20 cellular contexts compared by ENCODE assay signal in genomic region chr5:58934629-58935097, GRCh38.
DNase-seq lines count a peak whose midpoint lies in the region; ATAC-seq, FAIRE-seq and TF ChIP-seq lines count a peak whose summit lies in the region.
"Had no signal": no experiment of that assay in that cellular context is flagged by ENCODE, and none has a peak within 500 bp of the region (broad histone marks: within the 10 kb centered on the region; RNA-seq: fewer than 3 reads in every experiment).

No MANE protein-coding gene starts in this region.

- H3K4me3 ChIP-seq in GM12878 (no peak overlapping the region), neuron (ENCODE audit: low read length) (no peak overlapping the region)
- H3K4me3 ChIP-seq: ascending aorta, GM23338, Peyer's patch, right atrium auricular region, upper lobe of right lung had no signal

- H3K9me3 ChIP-seq in GM12878 (replicated peaks; ENCODE audit: control insufficient read depth, insufficient read depth, low read length) (no peaks in the 10 kb centered on the region), neuron (ENCODE audit: low read length) (no peaks in the 10 kb centered on the region)
- H3K9me3 ChIP-seq: ascending aorta, Peyer's patch, right atrium auricular region, upper lobe of right lung had no signal

- no peak for FAIRE-seq in GM12878 (lab: Jason Lieb, UNC)
- FAIRE-seq: TTC549 had no signal

- H3K79me2 ChIP-seq in GM12878 (ENCODE audit: control insufficient read depth, insufficient read depth, low read length): no peaks in the 10 kb centered on the region

- peaks cover 1% of the 10 kb centered on the region for H3K27me3 Mint-ChIP-seq in activated T-cell treated with anti-CD3 and anti-CD28 coated beads, Interleukin-2, amount 50 U/mL, for 4 hours (ENCODE audit: low read depth)

- no peak for TF ChIP-seq CTCF in GM12878 (IDR thresholded peaks at IDR 0.05 in 2 of 3, conservative IDR thresholded peaks at IDR 0.05 in 1 of 3; ENCODE audit: control insufficient read depth in 2 of 3, extremely low read depth in 1 of 3, insufficient read depth in 1 of 3, low read depth in 3 of 3, low read length in 3 of 3)

- H4K20me1 ChIP-seq in GM12878 (ENCODE audit: control insufficient read depth, insufficient read depth): no peaks in the 10 kb centered on the region

- H3K9ac ChIP-seq in GM12878 (ENCODE audit: control insufficient read depth, insufficient read depth, low read length): no peak overlapping the region

- intact Hi-C loops in GM12878 (cut with micrococcal nuclease; ENCODE audit: unreplicated experiment): no loop called here

- SMC1A ChIA-PET in GM12878 (lab: Charles Lee; ENCODE audit: uncharacterized antibody, unreplicated experiment): no interaction called here

- BruUV-seq in GM12878 (replicated peaks; lab: Mats Ljungman, UMichigan): no TSS peak

- H3K36me3 Mint-ChIP-seq in activated T-cell treated with anti-CD3 and anti-CD28 coated beads, Interleukin-2, amount 50 U/mL, for 4 hours (ENCODE audit: insufficient read depth): no peaks in the 10 kb centered on the region

- POLR2A ChIA-PET in GM12878 (lab: Charles Lee): interaction anchor here (0.8 kb wide), 1 partner anchor 32 kb away, joined by 3 read pairs; no protein-coding TSS in a partner anchor

- peaks cover 24% of the 10 kb centered on the region for H3K4me1 Mint-ChIP-seq in activated T-cell treated with anti-CD3 and anti-CD28 coated beads, Interleukin-2, amount 50 U/mL, for 4 hours (ENCODE audit: low read depth)
- H3K4me1 Mint-ChIP-seq: GM23338 had no signal

- ATAC-seq in activated T-cell treated with anti-CD3 and anti-CD28 coated beads, Interleukin-2, amount 50 U/mL, for 4 hours: no peak
- ATAC-seq in GM12878 (no peak), HG03025 (IDR thresholded peaks at IDR 0.05; ENCODE audit: low FRiP score, unreplicated experiment) (no peak), HG03280 (IDR thresholded peaks at IDR 0.05; ENCODE audit: unreplicated experiment) (no peak)
- ATAC-seq: foreskin keratinocyte, GM23338, upper lobe of right lung had no signal

- DNase-seq in activated T-cell treated with anti-CD3 and anti-CD28 coated beads, Interleukin-2, amount 50 U/mL, for 4 hours: no peak
- no peak for DNase-seq in activated T-cell treated with anti-CD3 and anti-CD28 coated beads, Interleukin-2, amount 50 U/mL, for 48 hours
- DNase-seq in HT1080 (ENCODE audit: low read depth) (peak; percentile 25), GM12878 (ENCODE audit: low read depth, low spot score) (no peak)
- DNase-seq in stimulated activated CD8-positive, alpha-beta memory T cell treated with anti-CD3 and anti-CD28 coated beads, Interleukin-4, amount 100 ng/mL, for 48 hours: no peak
- DNase-seq: EL, foreskin keratinocyte, NCI-H1436, occipital lobe, Peyer's patch, upper lobe of right lung had no signal

- CTCF ChIA-PET in GM12878 (lab: Yijun Ruan, JAX): interaction anchor here (1.4 to 1.6 kb wide), 2 partner anchors 40 to 48 kb away, joined by 3 read pairs; no protein-coding TSS in a partner anchor

- peak overlapping the region; percentile 1 for H3K4me3 Mint-ChIP-seq in activated T-cell treated with anti-CD3 and anti-CD28 coated beads, Interleukin-2, amount 50 U/mL, for 4 hours
- H3K4me3 Mint-ChIP-seq: GM23338; stimulated activated naive CD8-positive, alpha-beta T cell treated with anti-CD3 and anti-CD28 coated beads, Interleukin-15, Interleukin-2, amounts not matched to agents 100 ng/mL and 50 ng/mL, for 24 hours had no signal

- in situ Hi-C loops in GM12878 (cut with MboI): no loop called here

- H3K27me3 ChIP-seq in GM12878 (replicated peaks in 1 of 2; ENCODE audit: control insufficient read depth in 2 of 2, insufficient read depth in 2 of 2, low read length in 1 of 2) (no peaks in the 10 kb centered on the region), neuron (ENCODE audit: insufficient read depth, low read length) (no peaks in the 10 kb centered on the region)
- H3K27me3 ChIP-seq: ascending aorta, foreskin keratinocyte, Peyer's patch, right atrium auricular region, upper lobe of right lung had no signal

- no peak overlapping the region for H3K4me2 ChIP-seq in GM12878 (ENCODE audit: control insufficient read depth, insufficient read depth)
- H3K4me2 ChIP-seq: GM23338 had no signal

- RAD21 ChIA-PET in GM12878 (lab: Charles Lee; ENCODE audit: unreplicated experiment): interaction anchor here (1.9 kb wide), 1 partner anchor 14 kb away, joined by 5 read pairs; no protein-coding TSS in a partner anchor

- WGBS in GM12878 (ENCODE audit: insufficient coverage, insufficient replicate concordance, low lambda C conversion rate, missing lambda C conversion rate): 7% methylated on average over 3 of the region's 3 CpGs

- no peak for TF ChIP-seq POLR2A in GM12878 (IDR thresholded peaks at IDR 0.05; ENCODE audit: low read depth, low read length)

- H3K27ac ChIP-seq in GM12878 (ENCODE audit: control insufficient read depth, insufficient read depth): no peak overlapping the region
- H3K27ac ChIP-seq: ascending aorta, foreskin keratinocyte, Peyer's patch, right atrium auricular region, upper lobe of right lung had no signal

- H3K36me3 ChIP-seq in GM12878 (ENCODE audit: control insufficient read depth in 2 of 2, insufficient read depth in 2 of 2, low read length in 1 of 2) (no peaks in the 10 kb centered on the region), neuron (ENCODE audit: insufficient read depth, low read length) (no peaks in the 10 kb centered on the region)
- H3K36me3 ChIP-seq: ascending aorta, Peyer's patch, right atrium auricular region, upper lobe of right lung had no signal

- H3K4me1 ChIP-seq in GM12878 (ENCODE audit: control insufficient read depth, insufficient read depth, low read length) (no peaks in the 10 kb centered on the region), neuron (ENCODE audit: insufficient read depth, low read length) (peaks cover 16% of the 10 kb centered on the region)
- H3K4me1 ChIP-seq: ascending aorta, foreskin keratinocyte, Peyer's patch, right atrium auricular region, upper lobe of right lung had no signal

- TF ChIP-seq RAD21 in GM12878 (IDR thresholded peaks at IDR 0.05; ENCODE audit: insufficient read depth, low read depth, low read length): no peak

- H3K9me3 Mint-ChIP-seq in activated T-cell treated with anti-CD3 and anti-CD28 coated beads, Interleukin-2, amount 50 U/mL, for 4 hours: no peaks in the 10 kb centered on the region
- H3K9me3 Mint-ChIP-seq: activated T-helper 2 cell treated with anti-CD3 and anti-CD28 coated beads, Interferon-gamma antibody, Interleukin-2, Interleukin-4, amounts not matched to agents 10 μg/mL and 5 μg/mL and 100 μg/mL, durations not matched to agents 14 hours and 24 hours and 36 hours; GM23338; stimulated activated naive CD8-positive, alpha-beta T cell treated with anti-CD3 and anti-CD28 coated beads, Interleukin-15, Interleukin-2, amounts not matched to agents 100 ng/mL and 50 ng/mL, for 24 hours had no signal

- TF ChIP-seq EP300 in GM12878 (IDR thresholded peaks at IDR 0.05; ENCODE audit: borderline replicate concordance in 1 of 2, control insufficient read depth in 1 of 2, low read depth in 2 of 2, low read length in 2 of 2): no peak

- no peak overlapping the region for H2AFZ ChIP-seq in GM12878 (ENCODE audit: control insufficient read depth, low read depth, low read length)
- H2AFZ ChIP-seq in neuron (ENCODE audit: low read depth, low read length): peak overlapping the region; percentile 58
- H2AFZ ChIP-seq: GM23338 had no signal

TF ChIP-seq in GM12878, 131 proteins besides CTCF, POLR2A, EP300 and RAD21 (continues in another document):
- TF ChIP-seq ATF7 (IDR thresholded peaks at IDR 0.05; ENCODE audit: low read depth) (peak; percentile 79), SMAD1 (IDR thresholded peaks at IDR 0.05; ENCODE audit: low read depth, partially characterized antibody) (no peak)
- TF ChIP-seq, protein P1, sequence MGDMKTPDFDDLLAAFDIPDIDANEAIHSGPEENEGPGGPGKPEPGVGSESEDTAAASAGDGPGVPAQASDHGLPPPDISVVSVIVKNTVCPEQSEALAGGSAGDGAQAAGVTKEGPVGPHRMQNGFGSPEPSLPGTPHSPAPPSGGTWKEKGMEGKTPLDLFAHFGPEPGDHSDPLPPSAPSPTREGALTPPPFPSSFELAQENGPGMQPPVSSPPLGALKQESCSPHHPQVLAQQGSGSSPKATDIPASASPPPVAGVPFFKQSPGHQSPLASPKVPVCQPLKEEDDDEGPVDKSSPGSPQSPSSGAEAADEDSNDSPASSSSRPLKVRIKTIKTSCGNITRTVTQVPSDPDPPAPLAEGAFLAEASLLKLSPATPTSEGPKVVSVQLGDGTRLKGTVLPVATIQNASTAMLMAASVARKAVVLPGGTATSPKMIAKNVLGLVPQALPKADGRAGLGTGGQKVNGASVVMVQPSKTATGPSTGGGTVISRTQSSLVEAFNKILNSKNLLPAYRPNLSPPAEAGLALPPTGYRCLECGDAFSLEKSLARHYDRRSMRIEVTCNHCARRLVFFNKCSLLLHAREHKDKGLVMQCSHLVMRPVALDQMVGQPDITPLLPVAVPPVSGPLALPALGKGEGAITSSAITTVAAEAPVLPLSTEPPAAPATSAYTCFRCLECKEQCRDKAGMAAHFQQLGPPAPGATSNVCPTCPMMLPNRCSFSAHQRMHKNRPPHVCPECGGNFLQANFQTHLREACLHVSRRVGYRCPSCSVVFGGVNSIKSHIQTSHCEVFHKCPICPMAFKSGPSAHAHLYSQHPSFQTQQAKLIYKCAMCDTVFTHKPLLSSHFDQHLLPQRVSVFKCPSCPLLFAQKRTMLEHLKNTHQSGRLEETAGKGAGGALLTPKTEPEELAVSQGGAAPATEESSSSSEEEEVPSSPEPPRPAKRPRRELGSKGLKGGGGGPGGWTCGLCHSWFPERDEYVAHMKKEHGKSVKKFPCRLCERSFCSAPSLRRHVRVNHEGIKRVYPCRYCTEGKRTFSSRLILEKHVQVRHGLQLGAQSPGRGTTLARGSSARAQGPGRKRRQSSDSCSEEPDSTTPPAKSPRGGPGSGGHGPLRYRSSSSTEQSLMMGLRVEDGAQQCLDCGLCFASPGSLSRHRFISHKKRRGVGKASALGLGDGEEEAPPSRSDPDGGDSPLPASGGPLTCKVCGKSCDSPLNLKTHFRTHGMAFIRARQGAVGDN (IDR thresholded peaks at IDR 0.05): no peak
- TF ChIP-seq, protein P2, sequence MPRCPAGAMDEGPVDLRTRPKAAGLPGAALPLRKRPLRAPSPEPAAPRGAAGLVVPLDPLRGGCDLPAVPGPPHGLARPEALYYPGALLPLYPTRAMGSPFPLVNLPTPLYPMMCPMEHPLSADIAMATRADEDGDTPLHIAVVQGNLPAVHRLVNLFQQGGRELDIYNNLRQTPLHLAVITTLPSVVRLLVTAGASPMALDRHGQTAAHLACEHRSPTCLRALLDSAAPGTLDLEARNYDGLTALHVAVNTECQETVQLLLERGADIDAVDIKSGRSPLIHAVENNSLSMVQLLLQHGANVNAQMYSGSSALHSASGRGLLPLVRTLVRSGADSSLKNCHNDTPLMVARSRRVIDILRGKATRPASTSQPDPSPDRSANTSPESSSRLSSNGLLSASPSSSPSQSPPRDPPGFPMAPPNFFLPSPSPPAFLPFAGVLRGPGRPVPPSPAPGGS (IDR thresholded peaks at IDR 0.05; ENCODE audit: borderline replicate concordance, insufficient read depth, low read depth, low read length, poor library complexity, severe bottlenecking): no peak
